In the genomic region with DNA sequence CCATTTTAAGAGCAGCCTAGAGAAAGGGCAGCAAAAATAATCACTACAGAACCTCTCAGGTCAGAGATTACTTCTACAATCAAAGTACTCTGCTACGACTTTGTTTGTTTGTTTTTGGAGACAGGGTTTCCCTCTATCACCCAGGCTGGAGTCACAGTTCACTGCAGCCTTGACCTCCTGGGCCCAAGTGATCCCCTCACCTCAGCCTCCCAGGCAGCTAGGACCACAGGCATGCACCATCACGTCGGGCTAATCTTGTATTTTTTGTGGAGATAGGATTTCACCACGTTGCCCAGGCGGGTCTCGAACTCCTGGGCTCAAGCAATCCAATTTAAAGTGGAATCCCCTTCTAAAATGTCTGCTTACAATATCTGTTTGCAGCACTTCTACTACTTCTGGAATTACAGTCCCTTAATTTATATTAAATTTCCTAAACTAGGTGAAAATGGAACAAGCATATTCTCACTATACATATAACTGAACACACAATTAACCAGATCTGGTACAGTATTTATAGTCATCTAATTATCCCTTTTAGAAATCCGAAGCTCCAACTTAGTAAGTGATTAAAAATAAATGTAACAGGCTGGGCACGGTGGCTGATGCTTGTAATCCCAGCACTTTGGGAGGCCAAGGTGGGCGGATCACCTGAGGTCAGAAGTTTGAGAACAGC, we compare ENCODE assay signal across 1 cellular context.
TF ChIP-seq lines count a peak whose summit lies in the region.

No MANE protein-coding gene starts in this region.

TF ChIP-seq in HepG2, 621 proteins besides CTCF, POLR2A, EP300 and RAD21 (continued from another document and continues in another):
- TF ChIP-seq, protein P1, sequence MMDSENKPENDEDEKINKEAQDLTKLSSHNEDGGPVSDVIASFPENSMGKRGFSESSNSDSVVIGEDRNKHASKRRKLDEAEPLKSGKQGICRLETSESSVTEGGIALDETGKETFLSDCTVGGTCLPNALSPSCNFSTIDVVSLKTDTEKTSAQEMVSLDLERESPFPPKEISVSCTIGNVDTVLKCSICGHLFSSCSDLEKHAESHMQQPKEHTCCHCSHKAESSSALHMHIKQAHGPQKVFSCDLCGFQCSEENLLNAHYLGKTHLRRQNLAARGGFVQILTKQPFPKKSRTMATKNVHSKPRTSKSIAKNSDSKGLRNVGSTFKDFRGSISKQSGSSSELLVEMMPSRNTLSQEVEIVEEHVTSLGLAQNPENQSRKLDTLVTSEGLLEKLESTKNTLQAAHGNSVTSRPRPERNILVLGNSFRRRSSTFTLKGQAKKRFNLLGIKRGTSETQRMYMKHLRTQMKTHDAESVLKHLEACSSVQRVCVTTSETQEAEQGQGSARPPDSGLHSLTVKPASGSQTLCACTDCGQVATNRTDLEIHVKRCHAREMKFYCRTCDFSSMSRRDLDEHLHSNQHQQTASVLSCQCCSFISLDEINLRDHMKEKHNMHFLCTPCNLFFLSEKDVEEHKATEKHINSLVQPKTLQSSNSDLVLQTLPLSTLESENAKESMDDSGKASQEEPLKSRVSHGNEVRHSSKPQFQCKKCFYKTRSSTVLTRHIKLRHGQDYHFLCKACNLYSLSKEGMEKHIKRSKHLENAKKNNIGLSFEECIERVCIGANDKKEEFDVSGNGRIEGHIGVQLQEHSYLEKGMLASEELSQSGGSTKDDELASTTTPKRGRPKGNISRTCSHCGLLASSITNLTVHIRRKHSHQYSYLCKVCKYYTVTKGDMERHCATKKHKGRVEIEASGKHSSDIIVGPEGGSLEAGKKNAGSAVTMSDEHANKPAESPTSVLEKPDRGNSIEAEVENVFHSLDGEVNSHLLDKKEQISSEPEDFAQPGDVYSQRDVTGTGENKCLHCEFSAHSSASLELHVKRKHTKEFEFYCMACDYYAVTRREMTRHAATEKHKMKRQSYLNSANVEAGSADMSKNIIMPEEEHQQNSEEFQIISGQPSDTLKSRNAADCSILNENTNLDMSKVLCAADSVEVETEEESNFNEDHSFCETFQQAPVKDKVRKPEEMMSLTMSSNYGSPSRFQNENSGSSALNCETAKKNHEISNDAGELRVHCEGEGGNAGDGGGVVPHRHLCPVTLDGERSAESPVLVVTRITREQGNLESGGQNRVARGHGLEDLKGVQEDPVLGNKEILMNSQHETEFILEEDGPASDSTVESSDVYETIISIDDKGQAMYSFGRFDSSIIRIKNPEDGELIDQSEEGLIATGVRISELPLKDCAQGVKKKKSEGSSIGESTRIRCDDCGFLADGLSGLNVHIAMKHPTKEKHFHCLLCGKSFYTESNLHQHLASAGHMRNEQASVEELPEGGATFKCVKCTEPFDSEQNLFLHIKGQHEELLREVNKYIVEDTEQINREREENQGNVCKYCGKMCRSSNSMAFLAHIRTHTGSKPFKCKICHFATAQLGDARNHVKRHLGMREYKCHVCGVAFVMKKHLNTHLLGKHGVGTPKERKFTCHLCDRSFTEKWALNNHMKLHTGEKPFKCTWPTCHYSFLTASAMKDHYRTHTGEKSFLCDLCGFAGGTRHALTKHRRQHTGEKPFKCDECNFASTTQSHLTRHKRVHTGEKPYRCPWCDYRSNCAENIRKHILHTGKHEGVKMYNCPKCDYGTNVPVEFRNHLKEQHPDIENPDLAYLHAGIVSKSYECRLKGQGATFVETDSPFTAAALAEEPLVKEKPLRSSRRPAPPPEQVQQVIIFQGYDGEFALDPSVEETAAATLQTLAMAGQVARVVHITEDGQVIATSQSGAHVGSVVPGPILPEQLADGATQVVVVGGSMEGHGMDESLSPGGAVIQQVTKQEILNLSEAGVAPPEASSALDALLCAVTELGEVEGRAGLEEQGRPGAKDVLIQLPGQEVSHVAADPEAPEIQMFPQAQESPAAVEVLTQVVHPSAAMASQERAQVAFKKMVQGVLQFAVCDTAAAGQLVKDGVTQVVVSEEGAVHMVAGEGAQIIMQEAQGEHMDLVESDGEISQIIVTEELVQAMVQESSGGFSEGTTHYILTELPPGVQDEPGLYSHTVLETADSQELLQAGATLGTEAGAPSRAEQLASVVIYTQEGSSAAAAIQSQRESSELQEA (CRISPR knock-in tag; IDR thresholded peaks at IDR 0.05; ENCODE audit: not compliant biosample characterization): no peak
- no peak for TF ChIP-seq PAWR (CRISPR knock-in tag; IDR thresholded peaks at IDR 0.05; ENCODE audit: borderline replicate concordance)
- no peak for TF ChIP-seq ZNF17 (CRISPR knock-in tag; IDR thresholded peaks at IDR 0.05)
- TF ChIP-seq SOX5 (CRISPR knock-in tag; IDR thresholded peaks at IDR 0.05; ENCODE audit: borderline replicate concordance): peak; percentile 72
- TF ChIP-seq GZF1 (CRISPR knock-in tag; IDR thresholded peaks at IDR 0.05): no peak
- no peak for TF ChIP-seq RFXAP (CRISPR knock-in tag; IDR thresholded peaks at IDR 0.05; ENCODE audit: borderline replicate concordance)
- TF ChIP-seq PCBP1 (IDR thresholded peaks at IDR 0.05; ENCODE audit: borderline replicate concordance, low read depth, low read length): no peak
- TF ChIP-seq ZNF234 (CRISPR knock-in tag; conservative IDR thresholded peaks at IDR 0.05): no peak
- TF ChIP-seq SMAD3 (CRISPR knock-in tag; IDR thresholded peaks at IDR 0.05): 0 out of 2 replicates have a peak, but pooled peaks have one; percentile 39
- TF ChIP-seq, protein P2, sequence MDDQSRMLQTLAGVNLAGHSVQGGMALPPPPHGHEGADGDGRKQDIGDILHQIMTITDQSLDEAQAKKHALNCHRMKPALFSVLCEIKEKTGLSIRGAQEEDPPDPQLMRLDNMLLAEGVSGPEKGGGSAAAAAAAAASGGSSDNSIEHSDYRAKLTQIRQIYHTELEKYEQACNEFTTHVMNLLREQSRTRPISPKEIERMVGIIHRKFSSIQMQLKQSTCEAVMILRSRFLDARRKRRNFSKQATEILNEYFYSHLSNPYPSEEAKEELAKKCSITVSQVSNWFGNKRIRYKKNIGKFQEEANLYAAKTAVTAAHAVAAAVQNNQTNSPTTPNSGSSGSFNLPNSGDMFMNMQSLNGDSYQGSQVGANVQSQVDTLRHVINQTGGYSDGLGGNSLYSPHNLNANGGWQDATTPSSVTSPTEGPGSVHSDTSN (CRISPR knock-in tag; IDR thresholded peaks at IDR 0.05; ENCODE audit: borderline replicate concordance): no peak
- no peak for TF ChIP-seq MZF1 (CRISPR knock-in tag; IDR thresholded peaks at IDR 0.05; ENCODE audit: borderline replicate concordance)
- TF ChIP-seq, protein P3, sequence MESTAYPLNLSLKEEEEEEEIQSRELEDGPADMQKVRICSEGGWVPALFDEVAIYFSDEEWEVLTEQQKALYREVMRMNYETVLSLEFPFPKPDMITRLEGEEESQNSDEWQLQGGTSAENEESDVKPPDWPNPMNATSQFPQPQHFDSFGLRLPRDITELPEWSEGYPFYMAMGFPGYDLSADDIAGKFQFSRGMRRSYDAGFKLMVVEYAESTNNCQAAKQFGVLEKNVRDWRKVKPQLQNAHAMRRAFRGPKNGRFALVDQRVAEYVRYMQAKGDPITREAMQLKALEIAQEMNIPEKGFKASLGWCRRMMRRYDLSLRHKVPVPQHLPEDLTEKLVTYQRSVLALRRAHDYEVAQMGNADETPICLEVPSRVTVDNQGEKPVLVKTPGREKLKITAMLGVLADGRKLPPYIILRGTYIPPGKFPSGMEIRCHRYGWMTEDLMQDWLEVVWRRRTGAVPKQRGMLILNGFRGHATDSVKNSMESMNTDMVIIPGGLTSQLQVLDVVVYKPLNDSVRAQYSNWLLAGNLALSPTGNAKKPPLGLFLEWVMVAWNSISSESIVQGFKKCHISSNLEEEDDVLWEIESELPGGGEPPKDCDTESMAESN (CRISPR knock-in tag; conservative IDR thresholded peaks at IDR 0.05): no peak
- TF ChIP-seq AKAP8 (CRISPR knock-in tag; IDR thresholded peaks at IDR 0.05): no peak
- TF ChIP-seq NR1H2 (CRISPR knock-in tag; IDR thresholded peaks at IDR 0.05; ENCODE audit: borderline replicate concordance, low read depth): no peak
- no peak for TF ChIP-seq ZNF782 (CRISPR knock-in tag; IDR thresholded peaks at IDR 0.05; ENCODE audit: borderline replicate concordance)
- no peak for TF ChIP-seq ZNF776 (CRISPR knock-in tag; IDR thresholded peaks at IDR 0.05)
- TF ChIP-seq, protein P4, sequence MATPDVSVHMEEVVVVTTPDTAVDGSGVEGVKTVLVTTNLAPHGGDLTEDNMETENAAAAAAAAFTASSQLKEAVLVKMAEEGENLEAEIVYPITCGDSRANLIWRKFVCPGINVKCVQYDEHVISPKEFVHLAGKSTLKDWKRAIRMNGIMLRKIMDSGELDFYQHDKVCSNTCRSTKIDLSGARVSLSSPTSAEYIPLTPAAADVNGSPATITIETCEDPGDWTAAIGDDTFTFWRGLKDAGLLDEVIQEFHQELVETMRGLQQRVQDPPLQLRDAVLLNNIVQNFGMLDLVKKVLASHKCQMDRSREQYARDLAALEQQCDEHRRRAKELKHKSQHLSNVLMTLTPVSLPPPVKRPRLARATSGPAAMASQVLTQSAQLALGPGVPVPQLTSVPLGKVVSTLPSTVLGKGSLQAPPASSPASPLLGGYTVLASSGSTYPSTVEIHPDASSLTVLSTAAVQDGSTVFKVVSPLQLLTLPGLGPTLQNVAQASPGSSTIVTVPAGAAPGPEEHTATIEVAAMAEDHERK (CRISPR knock-in tag; IDR thresholded peaks at IDR 0.05; ENCODE audit: low read depth): no peak
- TF ChIP-seq, protein P5, sequence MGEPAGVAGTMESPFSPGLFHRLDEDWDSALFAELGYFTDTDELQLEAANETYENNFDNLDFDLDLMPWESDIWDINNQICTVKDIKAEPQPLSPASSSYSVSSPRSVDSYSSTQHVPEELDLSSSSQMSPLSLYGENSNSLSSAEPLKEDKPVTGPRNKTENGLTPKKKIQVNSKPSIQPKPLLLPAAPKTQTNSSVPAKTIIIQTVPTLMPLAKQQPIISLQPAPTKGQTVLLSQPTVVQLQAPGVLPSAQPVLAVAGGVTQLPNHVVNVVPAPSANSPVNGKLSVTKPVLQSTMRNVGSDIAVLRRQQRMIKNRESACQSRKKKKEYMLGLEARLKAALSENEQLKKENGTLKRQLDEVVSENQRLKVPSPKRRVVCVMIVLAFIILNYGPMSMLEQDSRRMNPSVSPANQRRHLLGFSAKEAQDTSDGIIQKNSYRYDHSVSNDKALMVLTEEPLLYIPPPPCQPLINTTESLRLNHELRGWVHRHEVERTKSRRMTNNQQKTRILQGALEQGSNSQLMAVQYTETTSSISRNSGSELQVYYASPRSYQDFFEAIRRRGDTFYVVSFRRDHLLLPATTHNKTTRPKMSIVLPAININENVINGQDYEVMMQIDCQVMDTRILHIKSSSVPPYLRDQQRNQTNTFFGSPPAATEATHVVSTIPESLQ (CRISPR knock-in tag; conservative IDR thresholded peaks at IDR 0.05): no peak
- no peak for TF ChIP-seq ZNF552 (CRISPR knock-in tag; IDR thresholded peaks at IDR 0.05; ENCODE audit: borderline replicate concordance)
- peak; percentile 63 for TF ChIP-seq CREM (IDR thresholded peaks at IDR 0.05)
- TF ChIP-seq CREM (CRISPR knock-in tag; IDR thresholded peaks at IDR 0.05): no peak
- peak; percentile 26; the same call in 1 of the 2 replicates for TF ChIP-seq KDM6A (CRISPR knock-in tag; IDR thresholded peaks at IDR 0.05; ENCODE audit: low read depth)
- no peak for TF ChIP-seq YY1 (IDR thresholded peaks at IDR 0.05; ENCODE audit: insufficient read depth, insufficient replicate concordance, low read depth, low read length)
- no peak for TF ChIP-seq SRF (IDR thresholded peaks at IDR 0.05; ENCODE audit: low read depth, low read length)
- TF ChIP-seq, protein P6, sequence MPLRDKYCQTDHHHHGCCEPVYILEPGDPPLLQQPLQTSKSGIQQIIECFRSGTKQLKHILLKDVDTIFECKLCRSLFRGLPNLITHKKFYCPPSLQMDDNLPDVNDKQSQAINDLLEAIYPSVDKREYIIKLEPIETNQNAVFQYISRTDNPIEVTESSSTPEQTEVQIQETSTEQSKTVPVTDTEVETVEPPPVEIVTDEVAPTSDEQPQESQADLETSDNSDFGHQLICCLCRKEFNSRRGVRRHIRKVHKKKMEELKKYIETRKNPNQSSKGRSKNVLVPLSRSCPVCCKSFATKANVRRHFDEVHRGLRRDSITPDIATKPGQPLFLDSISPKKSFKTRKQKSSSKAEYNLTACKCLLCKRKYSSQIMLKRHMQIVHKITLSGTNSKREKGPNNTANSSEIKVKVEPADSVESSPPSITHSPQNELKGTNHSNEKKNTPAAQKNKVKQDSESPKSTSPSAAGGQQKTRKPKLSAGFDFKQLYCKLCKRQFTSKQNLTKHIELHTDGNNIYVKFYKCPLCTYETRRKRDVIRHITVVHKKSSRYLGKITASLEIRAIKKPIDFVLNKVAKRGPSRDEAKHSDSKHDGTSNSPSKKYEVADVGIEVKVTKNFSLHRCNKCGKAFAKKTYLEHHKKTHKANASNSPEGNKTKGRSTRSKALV (CRISPR knock-in tag; IDR thresholded peaks at IDR 0.05): no peak
- TF ChIP-seq, protein P7, sequence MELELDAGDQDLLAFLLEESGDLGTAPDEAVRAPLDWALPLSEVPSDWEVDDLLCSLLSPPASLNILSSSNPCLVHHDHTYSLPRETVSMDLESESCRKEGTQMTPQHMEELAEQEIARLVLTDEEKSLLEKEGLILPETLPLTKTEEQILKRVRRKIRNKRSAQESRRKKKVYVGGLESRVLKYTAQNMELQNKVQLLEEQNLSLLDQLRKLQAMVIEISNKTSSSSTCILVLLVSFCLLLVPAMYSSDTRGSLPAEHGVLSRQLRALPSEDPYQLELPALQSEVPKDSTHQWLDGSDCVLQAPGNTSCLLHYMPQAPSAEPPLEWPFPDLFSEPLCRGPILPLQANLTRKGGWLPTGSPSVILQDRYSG (CRISPR knock-in tag; IDR thresholded peaks at IDR 0.05): no peak
- TF ChIP-seq ZSCAN12 (CRISPR knock-in tag; IDR thresholded peaks at IDR 0.05): no peak
- TF ChIP-seq ZFP36 (IDR thresholded peaks at IDR 0.05; ENCODE audit: borderline replicate concordance, low read depth, low read length, partially characterized antibody): no peak
- TF ChIP-seq, protein P8, sequence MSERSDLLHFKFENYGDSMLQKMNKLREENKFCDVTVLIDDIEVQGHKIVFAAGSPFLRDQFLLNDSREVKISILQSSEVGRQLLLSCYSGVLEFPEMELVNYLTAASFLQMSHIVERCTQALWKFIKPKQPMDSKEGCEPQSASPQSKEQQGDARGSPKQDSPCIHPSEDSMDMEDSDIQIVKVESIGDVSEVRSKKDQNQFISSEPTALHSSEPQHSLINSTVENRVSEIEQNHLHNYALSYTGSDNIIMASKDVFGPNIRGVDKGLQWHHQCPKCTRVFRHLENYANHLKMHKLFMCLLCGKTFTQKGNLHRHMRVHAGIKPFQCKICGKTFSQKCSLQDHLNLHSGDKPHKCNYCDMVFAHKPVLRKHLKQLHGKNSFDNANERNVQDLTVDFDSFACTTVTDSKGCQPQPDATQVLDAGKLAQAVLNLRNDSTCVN (CRISPR knock-in tag; IDR thresholded peaks at IDR 0.05; ENCODE audit: borderline replicate concordance): no peak
- no peak for TF ChIP-seq BORCS8-MEF2B (CRISPR knock-in tag; IDR thresholded peaks at IDR 0.05)
- TF ChIP-seq BRCA1 (CRISPR knock-in tag; IDR thresholded peaks at IDR 0.05): no peak
- no peak for TF ChIP-seq ZNF34 (CRISPR knock-in tag; IDR thresholded peaks at IDR 0.05; ENCODE audit: borderline replicate concordance)
- no peak for TF ChIP-seq ZNF569 (CRISPR knock-in tag; IDR thresholded peaks at IDR 0.05; ENCODE audit: borderline replicate concordance)
- TF ChIP-seq POGZ (CRISPR knock-in tag; IDR thresholded peaks at IDR 0.05): peak; percentile 60; the same call in 1 of the 2 replicates
- TF ChIP-seq, protein P9, sequence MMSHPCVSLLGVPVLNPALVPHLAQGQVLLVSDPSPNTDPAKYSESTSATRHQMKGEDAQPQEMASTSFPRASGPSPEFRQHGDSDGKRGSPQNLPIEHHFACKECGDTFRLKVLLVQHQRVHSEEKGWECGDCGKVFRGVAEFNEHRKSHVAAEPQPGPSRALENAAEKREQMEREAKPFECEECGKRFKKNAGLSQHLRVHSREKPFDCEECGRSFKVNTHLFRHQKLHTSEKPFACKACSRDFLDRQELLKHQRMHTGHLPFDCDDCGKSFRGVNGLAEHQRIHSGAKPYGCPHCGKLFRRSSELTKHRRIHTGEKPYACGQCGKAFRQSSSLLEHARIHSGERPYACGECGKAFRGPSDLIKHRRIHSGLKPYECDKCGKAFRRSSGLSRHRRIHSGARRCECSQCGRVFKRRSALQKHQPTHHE (CRISPR knock-in tag; IDR thresholded peaks at IDR 0.05; ENCODE audit: borderline replicate concordance): no peak
